32 cellular contexts compared by ENCODE assay signal in the genomic region with DNA sequence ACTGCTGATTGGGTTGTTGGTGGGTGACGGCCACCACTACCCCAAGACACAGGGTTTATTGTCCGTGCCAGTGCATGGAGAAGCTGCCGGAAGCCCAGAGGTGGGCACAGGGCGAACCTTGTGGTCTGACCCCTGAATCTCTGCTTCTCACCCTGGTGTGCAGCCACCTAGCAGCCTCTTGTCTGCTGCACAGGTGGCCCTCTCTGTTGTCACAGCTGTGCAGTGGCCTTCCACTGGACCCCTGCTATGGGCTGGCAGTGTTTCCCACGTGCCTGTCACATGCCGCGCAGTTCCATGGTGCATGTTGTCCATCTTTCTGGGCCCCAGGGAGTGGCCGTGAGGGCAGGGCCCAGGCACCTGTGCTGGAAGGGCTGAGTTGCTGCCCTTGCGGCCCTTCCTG.
"Had no signal": no experiment of that assay in that cellular context is flagged by ENCODE, and none has a peak within 500 bp of the region (broad histone marks: within the 10 kb centered on the region; RNA-seq: fewer than 3 reads in every experiment).

No MANE protein-coding gene starts in this region.

- H3K27me3 ChIP-seq: MG63, SJSA1 had no signal

- ATAC-seq: Panc1 had no signal

- FAIRE-seq: RCC 7860 had no signal

- DNase-seq: Kasumi-1, KG1, MG63, NCI-H1048, NCI-H1092 treated with DMSO at 0.1 percent for 48 hours, NCI-H1105 treated with DMSO at 0.1 percent for 48 hours, NCI-H1417, NCI-H1436, NCI-H146, NCI-H1694, NCI-H187, NCI-H1930, NCI-H2029 treated with DMSO at 0.1 percent for 48 hours, NCI-H2081 treated with DMSO at 0.1 percent for 48 hours, NCI-H2107, NCI-H2171, NCI-H226, NCI-H446 treated with DMSO at 0.1 percent for 48 hours, NCI-H510A, NCI-H524, NCI-H526, NCI-H69, NCI-H748 treated with DMSO at 0.1 percent for 48 hours, NCI-H82, PC-9, Right ventricle myocardium superior, SHP77 treated with DMSO at 0.1 percent for 48 hours, SK-N-SH, SW 1271 had no signal

- H3K4me3 ChIP-seq: MG63, PC-9, SJSA1 had no signal
